ENCODE assay signal across 8 cellular contexts in genomic region chr18:9913151-9913525, GRCh38. TPM values are rescaled to one million over a fixed set of nuclear protein-coding genes. Genes with fewer than 3 reads are reported as not detected.
DNase-seq lines count a peak whose midpoint lies in the region; FAIRE-seq and TF ChIP-seq lines count a peak whose summit lies in the region.

No MANE protein-coding gene starts in this region.

- no peaks in the 10 kb centered on the region for H3K27me3 ChIP-seq in left ventricle myocardium inferior (ENCODE audit: low read depth)
- H3K27me3 ChIP-seq in small intestine (ENCODE audit: control insufficient read depth in 2 of 2, insufficient read depth in 2 of 2, low read length in 2 of 2): no peaks in the 10 kb centered on the region

- peaks cover 28% of the 10 kb centered on the region for H3K4me1 Mint-ChIP-seq in HFFc6 (ENCODE audit: low read depth)
- H3K4me1 Mint-ChIP-seq in activated CD4-positive, alpha-beta memory T cell treated with anti-CD3 and anti-CD28 coated beads for 36 hours (ENCODE audit: low read depth): peaks cover 25% of the 10 kb centered on the region

- no peaks in the 10 kb centered on the region for H3K9me3 ChIP-seq in left ventricle myocardium inferior (replicated peaks)
- no peaks in the 10 kb centered on the region for H3K9me3 ChIP-seq in small intestine (ENCODE audit: control insufficient read depth, low read depth)

- peaks cover 4% of the 10 kb centered on the region for H3K27me3 Mint-ChIP-seq in HFFc6 (ENCODE audit: insufficient read depth)
- peaks cover 4% of the 10 kb centered on the region for H3K27me3 Mint-ChIP-seq in activated CD4-positive, alpha-beta memory T cell treated with anti-CD3 and anti-CD28 coated beads for 36 hours

- H3K4me3 ChIP-seq in left ventricle myocardium inferior: peak overlapping the region; percentile 96
- peak overlapping the region; percentile 100 for H3K4me3 ChIP-seq in small intestine (ENCODE audit: low read depth in 1 of 2, low read length in 2 of 2)

- CTCF ChIA-PET in activated CD4-positive, alpha-beta memory T cell treated with anti-CD3 and anti-CD28 coated beads for 36 hours (lab: Charles Lee): interaction anchor here (1.0 to 1.3 kb wide), 2 partner anchors 51 to 143 kb away, joined by 4 read pairs; no protein-coding TSS in a partner anchor

- WGBS in small intestine, 3 donors: 5 to 8% (median 6%) methylated on average over 12 of the region's 12 CpGs

- no peak for FAIRE-seq in small intestine (lab: Jason Lieb, UNC)

- TF ChIP-seq CTCF in HFFc6 (IDR thresholded peaks at IDR 0.05) (no peak), left ventricle myocardium inferior (IDR thresholded peaks at IDR 0.05; ENCODE audit: borderline replicate concordance) (no peak)

- intact Hi-C loops in activated CD4-positive, alpha-beta memory T cell treated with anti-CD3 and anti-CD28 coated beads for 36 hours (cut with micrococcal nuclease): loop anchor here (1.0 to 10.0 kb wide), 6 partner anchors 36 to 818 kb away; partner anchors contain the start of genes ANKRD12, RAB31 and RALBP1
- intact Hi-C loops in left ventricle myocardium inferior (cut with micrococcal nuclease): no loop called here

- H3K4me3 Mint-ChIP-seq in HFFc6: peak overlapping the region; percentile 92
- peak overlapping the region; percentile 84 for H3K4me3 Mint-ChIP-seq in activated CD4-positive, alpha-beta memory T cell treated with anti-CD3 and anti-CD28 coated beads for 36 hours

- H3K36me3 ChIP-seq in left ventricle myocardium inferior (no peaks in the 10 kb centered on the region), small intestine (ENCODE audit: control insufficient read depth in 2 of 2, insufficient read depth in 2 of 2, low read length in 2 of 2) (no peaks in the 10 kb centered on the region)

- H3K4me1 ChIP-seq in left ventricle myocardium inferior (peaks cover 46% of the 10 kb centered on the region), small intestine (ENCODE audit: control insufficient read depth in 2 of 2, insufficient read depth in 1 of 2, low read depth in 1 of 2, low read length in 1 of 2) (peaks cover 5 to 7% of the 10 kb centered on the region in 2 donors)

- DNase-seq in HFFc6 (no peak), left ventricle myocardium inferior (no peak), small intestine (no peak), MV-4-11 (lab: John Stamatoyannopoulos, UW) (no peak), nucleus accumbens (lab: John Stamatoyannopoulos, UW) (no peak), erythroblast (lab: John Stamatoyannopoulos, UW) (no peak), NCI-H82 (lab: John Stamatoyannopoulos, UW) (no peak)
- no peak for DNase-seq in activated CD4-positive, alpha-beta memory T cell treated with anti-CD3 and anti-CD28 coated beads for 36 hours

- peak overlapping the region; percentile 100 for H3K27ac ChIP-seq in left ventricle myocardium inferior (replicated peaks)
- H3K27ac ChIP-seq in small intestine (ENCODE audit: low read depth in 1 of 2, low read length in 1 of 2): peak overlapping the region in 1 of 2 donors; percentile 99

- H3K36me3 Mint-ChIP-seq in HFFc6 (ENCODE audit: low read depth): peaks cover 15% of the 10 kb centered on the region
- H3K36me3 Mint-ChIP-seq in activated CD4-positive, alpha-beta memory T cell treated with anti-CD3 and anti-CD28 coated beads for 36 hours: no peaks in the 10 kb centered on the region

- H3K27ac Mint-ChIP-seq in HFFc6: peak overlapping the region; percentile 91
- peak overlapping the region; percentile 91 for H3K27ac Mint-ChIP-seq in activated CD4-positive, alpha-beta memory T cell treated with anti-CD3 and anti-CD28 coated beads for 36 hours

- H3K9me3 Mint-ChIP-seq in HFFc6: peaks cover 8% of the 10 kb centered on the region; the same call in 1 of the 2 replicates
- H3K9me3 Mint-ChIP-seq in activated CD4-positive, alpha-beta memory T cell treated with anti-CD3 and anti-CD28 coated beads for 36 hours: no peaks in the 10 kb centered on the region

- POLR2A ChIA-PET in activated CD4-positive, alpha-beta memory T cell treated with anti-CD3 and anti-CD28 coated beads for 36 hours (lab: Charles Lee): interaction anchor here (0.8 to 1.6 kb wide), 4 partner anchors 14 to 298 kb away, joined by 3 to 14 read pairs (median 4); no protein-coding TSS in a partner anchor

- TF ChIP-seq POLR2A in erythroblast (IDR thresholded peaks at IDR 0.05; ENCODE audit: low read length): no peak

RNA-seq across cellular contexts. Expression of gene VAPA, which starts 0.7 kb away (rescaled TPM):
- 100 to 1,000 TPM; 184 to 237 (median 206) TPM for total RNA-seq in HFFc6 (2021; fragmentation: NEBNext Ultra II Directional; extraction: Animal tissue kit (Norgen Biotek cat#: 25700))
- total RNA-seq in activated CD4-positive, alpha-beta memory T cell treated with anti-CD3 and anti-CD28 coated beads for 36 hours: 100 to 1,000 TPM; 152 to 159 TPM
- 208 TPM for total RNA-seq in left ventricle myocardium inferior
- polyA plus RNA-seq in small intestine: 100 to 1,000 TPM; 129 to 165 (median 161) TPM

RNA-seq across cellular contexts. Expression of gene TXNDC2, which starts 27.4 kb away (rescaled TPM):
- under 1 TPM in 3 of 6 experiments, not detected in 3; 0.14 to 0.34 (median 0.18) TPM for total RNA-seq in HFFc6 (2021; fragmentation: NEBNext Ultra II Directional; extraction: Animal tissue kit (Norgen Biotek cat#: 25700))
- total RNA-seq in activated CD4-positive, alpha-beta memory T cell treated with anti-CD3 and anti-CD28 coated beads for 36 hours: not detected
- not detected for total RNA-seq in left ventricle myocardium inferior
- under 1 TPM in 1 of 3 donors, not detected in 2; 0.03 TPM for polyA plus RNA-seq in small intestine
